Comparison of ENCODE assay signal across 17 cellular contexts in genomic region chr1:208110296-208110695, GRCh38.
"Had no signal": no experiment of that assay in that cellular context is flagged by ENCODE, and none has a peak within 500 bp of the region (broad histone marks: within the 10 kb centered on the region; RNA-seq: fewer than 3 reads in every experiment).

No MANE protein-coding gene starts in this region.

- H3K4me3 ChIP-seq: coronary artery, heart left ventricle, pancreas, tibial nerve had no signal

- H3K4me1 ChIP-seq: pancreas had no signal

- ATAC-seq: heart left ventricle, left cardiac atrium, pancreas, right cardiac atrium had no signal

- DNase-seq: activated CD4-positive, alpha-beta T cell treated with anti-CD3 and anti-CD28 coated beads for 4 hours; activated CD4-positive, alpha-beta T cell treated with anti-CD3 and anti-CD28 coated beads, Interleukin-2, amount 50 U/mL, for 48 hours; activated CD4-positive, CD25-positive, alpha-beta regulatory T cell; activated naive CD4-positive, alpha-beta T cell treated with Interleukin-2 at 50 U/mL for 16 hours; activated naive CD8-positive, alpha-beta T cell treated with anti-CD3 and anti-CD28 coated beads, Interleukin-2, amount 10 ng/mL, durations not matched to agents 7 days and 5 days; activated T-cell treated with anti-CD3 and anti-CD28 coated beads, Interleukin-2, amount 50 U/mL, for 48 hours; amygdala; cerebellar nuclear complex; heart left ventricle; islet precursor cell; left cardiac atrium; pancreas; stimulated activated CD4-positive, alpha-beta T cell treated with anti-CD3 and anti-CD28 coated beads, Interleukin-12 subunit alpha, Interleukin-12 subunit beta, amount 100 ng/mL, for 4 hours; stimulated activated CD4-positive, alpha-beta T cell treated with anti-CD3 and anti-CD28 coated beads, Interleukin-4, amount 100 ng/mL, for 4 hours had no signal

- H3K36me3 ChIP-seq: pancreas, tibial nerve had no signal

- H3K27ac ChIP-seq: coronary artery, heart left ventricle, pancreas, tibial nerve had no signal

- H3K27me3 ChIP-seq: heart left ventricle, pancreas, tibial nerve had no signal

- H3K9me3 ChIP-seq: heart left ventricle, pancreas, tibial nerve had no signal
